ENCODE assay signal across 8 cellular contexts in the genomic region with DNA sequence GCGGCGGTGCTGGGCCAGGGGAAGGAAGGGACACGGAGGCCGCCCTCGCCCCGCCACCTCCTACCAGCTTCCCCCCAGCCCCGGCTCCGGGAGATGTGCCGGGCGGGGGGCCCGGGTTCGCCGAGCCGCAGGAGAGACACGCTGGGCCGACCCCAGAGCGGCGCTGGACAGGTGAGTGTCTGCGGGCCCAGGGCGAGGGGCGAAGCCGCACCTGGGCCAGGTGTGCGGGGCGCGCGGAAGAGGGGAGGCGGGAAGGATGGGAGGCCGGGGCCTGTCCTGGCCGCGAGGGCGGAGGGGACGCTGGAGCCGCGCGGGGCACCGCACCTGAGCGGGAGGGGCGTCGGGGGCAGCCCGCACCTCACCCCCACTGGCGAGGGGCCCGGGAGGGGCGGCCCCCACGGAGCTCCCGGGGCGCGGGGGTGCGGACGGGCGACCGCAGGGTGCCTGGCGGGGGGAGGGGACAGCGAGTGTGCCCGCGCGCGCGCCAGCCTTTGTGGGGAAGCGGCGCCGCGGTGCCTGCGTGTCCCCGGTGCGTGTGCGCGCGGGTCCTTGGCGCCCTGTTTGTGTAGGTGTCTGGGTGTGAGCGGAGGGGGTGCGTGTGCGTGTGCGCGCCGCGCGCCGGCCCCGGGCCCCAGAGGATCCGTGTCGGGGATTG.
A peak's percentile ranks its signal among the peaks of the same experiment; 100 is the strongest.
DNase-seq lines count a peak whose midpoint lies in the region; TF ChIP-seq lines count a peak whose summit lies in the region.
"Not testable (repeated sequence)": the region's sequence is repeated elsewhere in the genome, so short reads cannot be mapped to it uniquely, and the experiment has no call there.

No MANE protein-coding gene starts in this region.

- H3K27ac Mint-ChIP-seq in Caco-2 (ENCODE audit: unreplicated experiment), result not testable (repeated sequence)

- H3K4me3 ChIP-seq in Caco-2 (ENCODE audit: low read depth, low read length), result peak overlapping the region; percentile 80
- H3K4me3 ChIP-seq in LNCaP clone FGC (ENCODE audit: low read depth, low read length), result peak overlapping the region; percentile 68
- peak overlapping the region; percentile 81 for H3K4me3 ChIP-seq in SK-N-MC
- H3K4me3 ChIP-seq in effector memory CD4-positive, alpha-beta T cell (ENCODE audit: insufficient read depth, low read depth, low read length, poor library complexity, severe bottlenecking), result peak overlapping the region; percentile 58
- H3K4me3 ChIP-seq in iPS-18c (ENCODE audit: insufficient read depth, low read depth, low read length), result peak overlapping the region; percentile 88
- H3K4me3 ChIP-seq in neutrophil (ENCODE audit: low read depth in 1 of 2, low read length in 1 of 2), result peak overlapping the region; percentile 35 to 67

- CTCF ChIA-PET in Caco-2 (lab: Charles Lee), result interaction anchor here (0.6 kb wide), 2 partner anchors 12 to 54 kb away, joined by 3 to 7 read pairs; no protein-coding TSS in a partner anchor

- DNase-seq in Caco-2 (peak in 1 of 2 experiments; percentile 45), substantia nigra (lab: John Stamatoyannopoulos, UW) (peak in 18 of 49 donors; percentile 2 to 72 (median 38))
- not testable (repeated sequence) for DNase-seq in LNCaP clone FGC (ENCODE audit: low read depth); SK-N-MC (ENCODE audit: low read depth, low spot score)
- peak; percentile 42 for DNase-seq in activated naive CD4-positive, alpha-beta T cell treated with anti-CD3 and anti-CD28 coated beads, Interleukin-2, amount 50 U/mL, for 16 hours
- DNase-seq in effector memory CD4-positive, alpha-beta T cell, result peak in 1 of 3 donors; percentile 6

- peaks cover 18% of the 10 kb centered on the region for H3K36me3 Mint-ChIP-seq in Caco-2 (ENCODE audit: insufficient read depth, unreplicated experiment)

- H3K4me1 ChIP-seq in Caco-2; effector memory CD4-positive, alpha-beta T cell (ENCODE audit: control insufficient read depth, insufficient read depth, low read length, poor library complexity, severe bottlenecking): not testable (repeated sequence)
- peaks cover 20 to 41% of the 10 kb centered on the region in 2 experiments for H3K4me1 ChIP-seq in neutrophil (ENCODE audit: control insufficient read depth in 1 of 2, insufficient read depth in 1 of 2, low read depth in 1 of 2, low read length in 1 of 2)

- intact Hi-C loops in Caco-2 (cut with micrococcal nuclease; ENCODE audit: unreplicated experiment), result loop anchor here (2.0 kb wide), 1 partner anchor 109 kb away; no protein-coding TSS in a partner anchor

- not testable (repeated sequence) for H3K27me3 ChIP-seq in Caco-2 (replicated peaks; ENCODE audit: control insufficient read depth, insufficient read depth, low read length); effector memory CD4-positive, alpha-beta T cell (replicated peaks; ENCODE audit: control insufficient read depth, insufficient read depth, low read length, poor library complexity, severe bottlenecking)
- peaks cover 64% of the 10 kb centered on the region for H3K27me3 ChIP-seq in neutrophil

- H3K9ac ChIP-seq in SK-N-MC (ENCODE audit: insufficient read length), result peak overlapping the region; percentile 62

- H3K9me3 ChIP-seq in Caco-2; SK-N-MC (ENCODE audit: low read depth, low read length); effector memory CD4-positive, alpha-beta T cell (ENCODE audit: control insufficient read depth, low read length); iPS-18c (ENCODE audit: control insufficient read depth, insufficient read depth, low read length); neutrophil: not testable (repeated sequence)

- POLR2A ChIA-PET in Caco-2 (lab: Charles Lee), result interaction anchor here (0.6 kb wide), 1 partner anchor 114 kb away, joined by 4 read pairs; no protein-coding TSS in a partner anchor

- not testable (repeated sequence) for H3K27me3 Mint-ChIP-seq in Caco-2 (ENCODE audit: insufficient read depth, unreplicated experiment)

- H3K9me3 Mint-ChIP-seq in Caco-2 (ENCODE audit: unreplicated experiment), result not testable (repeated sequence)

- not testable (repeated sequence) for H3K27ac ChIP-seq in SK-N-MC; effector memory CD4-positive, alpha-beta T cell (ENCODE audit: insufficient read depth, low read length, poor library complexity, severe bottlenecking); neutrophil
- peak overlapping the region; percentile 53 for H3K27ac ChIP-seq in substantia nigra (ENCODE audit: low read depth, low read length, poor library complexity, severe bottlenecking)

- not testable (repeated sequence) for H3K36me3 ChIP-seq in Caco-2 (ENCODE audit: control insufficient read depth, insufficient read depth, low read length); SK-N-MC (ENCODE audit: insufficient read depth, low read length); effector memory CD4-positive, alpha-beta T cell (ENCODE audit: control insufficient read depth, insufficient read depth, low read length); neutrophil

- not testable (repeated sequence) for TF ChIP-seq CTCF in Caco-2 (IDR thresholded peaks at IDR 0.05; ENCODE audit: insufficient read depth in 1 of 2, low read depth in 1 of 2, low read length in 1 of 2, severe bottlenecking in 1 of 2, unreplicated experiment in 1 of 2); LNCaP clone FGC (IDR thresholded peaks at IDR 0.05; ENCODE audit: control insufficient read depth, extremely low read depth, insufficient read depth); neutrophil (IDR thresholded peaks at IDR 0.05)

- H3K4me3 Mint-ChIP-seq in Caco-2 (ENCODE audit: unreplicated experiment), result peak overlapping the region; percentile 78

- peaks cover 21% of the 10 kb centered on the region for H3K4me1 Mint-ChIP-seq in Caco-2 (ENCODE audit: low read depth, unreplicated experiment)

- not testable (repeated sequence) for BruUV-seq in Caco-2 (replicated peaks; lab: Mats Ljungman, UMichigan)
